In genomic region chr1:17603091-17603841, GRCh38 we compare ENCODE assay signal across 2 cellular contexts.
TF ChIP-seq lines count a peak whose summit lies in the region.

No MANE protein-coding gene starts in this region.

TF ChIP-seq in HepG2, 621 proteins besides CTCF, POLR2A, EP300 and RAD21 (continued from another document):
- no peak for TF ChIP-seq DNMT3B (CRISPR knock-in tag; conservative IDR thresholded peaks at IDR 0.05)
TF ChIP-seq in HepG2: peak in this region for 2.

TF ChIP-seq in H1, 55 proteins besides CTCF, POLR2A, EP300 and RAD21 (continued from another document):
- no peak for TF ChIP-seq KDM1A (IDR thresholded peaks at IDR 0.05; ENCODE audit: borderline replicate concordance, low read length)
- no peak for TF ChIP-seq NANOG (IDR thresholded peaks at IDR 0.05; ENCODE audit: insufficient read depth, low read depth, low read length, poor library complexity, severe bottlenecking)
- TF ChIP-seq SIRT6 (IDR thresholded peaks at IDR 0.05; ENCODE audit: low read length) = no peak
- TF ChIP-seq TAF1 (IDR thresholded peaks at IDR 0.05; ENCODE audit: low read depth, low read length) = no peak
